8 cellular contexts compared by ENCODE assay signal in genomic region chr6:105136433-105137350, GRCh38. TPM values are rescaled to one million over a fixed set of nuclear protein-coding genes. Genes with fewer than 3 reads are reported as not detected.
A peak's percentile ranks its signal among the peaks of the same experiment; 100 is the strongest.
DNase-seq lines count a peak whose midpoint lies in the region; ATAC-seq and TF ChIP-seq lines count a peak whose summit lies in the region.

No MANE protein-coding gene starts in this region.

- H3K9me3 Mint-ChIP-seq in activated CD8-positive, alpha-beta T cell treated with anti-CD3 and anti-CD28 coated beads for 36 hours, result no peaks in the 10 kb centered on the region

- H3K27ac Mint-ChIP-seq in activated CD8-positive, alpha-beta T cell treated with anti-CD3 and anti-CD28 coated beads for 36 hours, result no peak overlapping the region

- peak; percentile 33 for DNase-seq in NCI-H1092 treated with DMSO at 0.1 percent for 48 hours (lab: John Stamatoyannopoulos, UW)
- no peak for DNase-seq in NCI-H1092 (lab: John Stamatoyannopoulos, UW)
- DNase-seq in M059J (ENCODE audit: low read depth), result peak; percentile 74
- peak; percentile 13 for DNase-seq in activated CD8-positive, alpha-beta T cell treated with anti-CD3 and anti-CD28 coated beads for 36 hours
- no peak for DNase-seq in esophagus muscularis mucosa (ENCODE audit: extremely low spot score)
- DNase-seq in mucosa of gallbladder (ENCODE audit: low spot score), result peak; percentile 34

- no peaks in the 10 kb centered on the region for H3K36me3 Mint-ChIP-seq in activated CD8-positive, alpha-beta T cell treated with anti-CD3 and anti-CD28 coated beads for 36 hours (ENCODE audit: low read depth)

- TF ChIP-seq EP300 in esophagus muscularis mucosa (IDR thresholded peaks at IDR 0.05), result no peak

- no peaks in the 10 kb centered on the region for H3K27me3 ChIP-seq in esophagus muscularis mucosa
- H3K27me3 ChIP-seq in thymus (ENCODE audit: control insufficient read depth, insufficient read depth), result peaks cover 36% of the 10 kb centered on the region

- POLR2A ChIA-PET in activated CD8-positive, alpha-beta T cell treated with anti-CD3 and anti-CD28 coated beads for 36 hours (lab: Charles Lee), result no interaction called here

- ATAC-seq in GM21825 (IDR thresholded peaks at IDR 0.05; ENCODE audit: unreplicated experiment), result peak; percentile 64
- peak; percentile 69 for ATAC-seq in activated CD8-positive, alpha-beta T cell treated with anti-CD3 and anti-CD28 coated beads for 36 hours

- H3K4me1 ChIP-seq in esophagus muscularis mucosa (peaks cover 0 to 30% (median 24%) of the 10 kb centered on the region in 4 donors), thymus (ENCODE audit: control insufficient read depth, insufficient read depth, low read length) (peaks cover 2% of the 10 kb centered on the region)

- intact Hi-C loops in activated CD8-positive, alpha-beta T cell treated with anti-CD3 and anti-CD28 coated beads for 36 hours (cut with micrococcal nuclease), result no loop called here
- intact Hi-C loops in esophagus muscularis mucosa (cut with DNase I), result loop anchor here (10.0 kb wide), 1 partner anchor 268 kb away; the partner anchor contains the start of gene PREP

- peak overlapping the region; percentile 54 for H3K4me3 Mint-ChIP-seq in activated CD8-positive, alpha-beta T cell treated with anti-CD3 and anti-CD28 coated beads for 36 hours

- H3K4me1 Mint-ChIP-seq in activated CD8-positive, alpha-beta T cell treated with anti-CD3 and anti-CD28 coated beads for 36 hours (ENCODE audit: low read depth), result peaks cover 3% of the 10 kb centered on the region

- H3K36me3 ChIP-seq in esophagus muscularis mucosa (peaks cover 0 to 4% (median 0%) of the 10 kb centered on the region in 4 donors), thymus (ENCODE audit: control insufficient read depth, insufficient read depth) (no peaks in the 10 kb centered on the region)

- TF ChIP-seq POLR2A in esophagus muscularis mucosa (IDR thresholded peaks at IDR 0.05; ENCODE audit: low read depth), result no peak

- TF ChIP-seq CTCF in activated CD8-positive, alpha-beta T cell treated with anti-CD3 and anti-CD28 coated beads for 36 hours (IDR thresholded peaks at IDR 0.05), result no peak
- TF ChIP-seq CTCF in esophagus muscularis mucosa (IDR thresholded peaks at IDR 0.05), result peak in 2 of 3 experiments; percentile 17 to 39

- peak overlapping the region; percentile 83 to 97 (median 88) for H3K4me3 ChIP-seq in esophagus muscularis mucosa
- H3K4me3 ChIP-seq in thymus (ENCODE audit: low read length), result peak overlapping the region; percentile 54

- H3K27ac ChIP-seq in esophagus muscularis mucosa (replicated peaks in 1 of 4) (peak overlapping the region; percentile 88 to 91 (median 90)), thymus (ENCODE audit: low read depth) (no peak overlapping the region)

- peaks cover 52% of the 10 kb centered on the region for H3K27me3 Mint-ChIP-seq in activated CD8-positive, alpha-beta T cell treated with anti-CD3 and anti-CD28 coated beads for 36 hours

- 2% methylated on average over 9 of the region's 122 CpGs for WGBS in esophagus muscularis mucosa
- WGBS in thymus, result 1% methylated on average over 122 of the region's 122 CpGs

- H3K9me3 ChIP-seq in esophagus muscularis mucosa (no peaks in the 10 kb centered on the region), thymus (ENCODE audit: control insufficient read depth) (no peaks in the 10 kb centered on the region)

- CTCF ChIA-PET in activated CD8-positive, alpha-beta T cell treated with anti-CD3 and anti-CD28 coated beads for 36 hours (lab: Charles Lee), result interaction anchor here (1.3 kb wide), 1 partner anchor 49 kb away, joined by 4 read pairs; no protein-coding TSS in a partner anchor

RNA-seq across cellular contexts. Expression of gene POPDC3, which starts 43.1 kb away (rescaled TPM):
- total RNA-seq in M059J (2014; rRNA removed; shearing (Covaris generic)), result 0.30 TPM in 1 of 2 replicates, not detected in the other
- total RNA-seq in activated CD8-positive, alpha-beta T cell treated with anti-CD3 and anti-CD28 coated beads for 36 hours, result not detected
- total RNA-seq in esophagus muscularis mucosa, result not detected
- total RNA-seq in mucosa of gallbladder, result 0.26 TPM
- polyA plus RNA-seq in thymus, result 0.41 TPM

Comparison
In these comparisons a context has a peak if more than half of its experiments do, and no peak if none do; other contexts are left out.
1. DNase-seq: peak in NCI-H1092 treated with DMSO at 0.1 percent for 48 hours (single experiment), M059J (single experiment), activated CD8-positive, alpha-beta T cell treated with anti-CD3 and anti-CD28 coated beads for 36 hours (single experiment) and mucosa of gallbladder (single experiment); none in NCI-H1092 (single experiment) and esophagus muscularis mucosa (single experiment).